Comparison of ENCODE assay signal across 9 cellular contexts in genomic region chr11:45857834-45858492, GRCh38. TPM values are rescaled to one million over a fixed set of nuclear protein-coding genes. Genes with fewer than 3 reads are reported as not detected.
DNase-seq lines count a peak whose midpoint lies in the region; ATAC-seq and TF ChIP-seq lines count a peak whose summit lies in the region.
"Had no signal": no experiment of that assay in that cellular context is flagged by ENCODE, and none has a peak within 500 bp of the region (broad histone marks: within the 10 kb centered on the region; RNA-seq: fewer than 3 reads in every experiment).

No MANE protein-coding gene starts in this region.

- peaks cover 19% of the 10 kb centered on the region for H3K4me1 Mint-ChIP-seq in MCF 10A (ENCODE audit: insufficient read depth, unreplicated experiment)

- no peak overlapping the region for H3K27ac Mint-ChIP-seq in MCF 10A (ENCODE audit: low read depth, unreplicated experiment)

- no peaks in the 10 kb centered on the region for H3K9me3 ChIP-seq in breast epithelium
- H3K9me3 ChIP-seq in upper lobe of right lung: no peaks in the 10 kb centered on the region

- H3K36me3 ChIP-seq in breast epithelium (peaks cover 10% of the 10 kb centered on the region), upper lobe of right lung (peaks cover 64% of the 10 kb centered on the region)

- TF ChIP-seq POLR2A in breast epithelium (IDR thresholded peaks at IDR 0.05): no peak

- H3K9me3 Mint-ChIP-seq in MCF 10A (ENCODE audit: unreplicated experiment): no peaks in the 10 kb centered on the region

- H3K27me3 ChIP-seq in breast epithelium (no peaks in the 10 kb centered on the region), upper lobe of right lung (no peaks in the 10 kb centered on the region)

- DNase-seq in breast epithelium (ENCODE audit: low spot score in 2 of 2): peak; percentile 61 to 67
- no peak for DNase-seq in MCF 10A (ENCODE audit: unreplicated experiment)
- DNase-seq in dedifferentiated amniotic fluid mesenchymal stem cell (ENCODE audit: extremely low spot score): peak; percentile 86
- peak; percentile 47 to 96 for DNase-seq in lung microvascular endothelial cell (ENCODE audit: low read depth in 2 of 2)
- DNase-seq in upper lobe of right lung: no peak
- DNase-seq in GM20000 (ENCODE audit: low spot score): no peak
- DNase-seq in activated T-cell treated with anti-CD3 and anti-CD28 coated beads, Interleukin-2, amount 50 U/mL, for 48 hours: no peak
- DNase-seq: NCI-H1436 treated with DMSO at 0.1 percent for 48 hours had no signal

- intact Hi-C loops in breast epithelium (cut with DNase I; ENCODE audit: low total_unique reads) (no loop called here), MCF 10A (cut with micrococcal nuclease) (no loop called here), upper lobe of right lung (cut with DNase I) (no loop called here)

- H3K4me1 ChIP-seq in breast epithelium (peaks cover 19 to 32% of the 10 kb centered on the region in 2 donors), upper lobe of right lung (peaks cover 74% of the 10 kb centered on the region)

- BruUV-seq in MCF 10A (replicated peaks; lab: Mats Ljungman, UMichigan): no TSS peak

- POLR2A ChIA-PET in MCF 10A (lab: Yijun Ruan, JAX): interaction anchor here (0.7 to 4.1 kb wide), 4 partner anchors 10 to 15 kb away, joined by 3 to 18 read pairs (median 10); partner anchors contain the start of gene CRY2

- no peak overlapping the region for H3K4me3 Mint-ChIP-seq in MCF 10A (ENCODE audit: unreplicated experiment)

- TF ChIP-seq CTCF in breast epithelium (IDR thresholded peaks at IDR 0.05): no peak
- no peak for TF ChIP-seq CTCF in MCF 10A (IDR thresholded peaks at IDR 0.05; ENCODE audit: unreplicated experiment)
- TF ChIP-seq CTCF in upper lobe of right lung (IDR thresholded peaks at IDR 0.05): no peak
- no peak for TF ChIP-seq CTCF in GM20000 (IDR thresholded peaks at IDR 0.05; ENCODE audit: extremely low read depth, missing control alignments)

- CTCF ChIA-PET in MCF 10A (lab: Yijun Ruan, JAX): interaction anchor here (0.9 to 2.1 kb wide), 3 partner anchors 15 to 149 kb away, joined by 3 to 5 read pairs (median 3); no protein-coding TSS in a partner anchor

- peak; percentile 90 for ATAC-seq in upper lobe of right lung
- ATAC-seq in GM19452 (IDR thresholded peaks at IDR 0.05; ENCODE audit: unreplicated experiment): no peak

- peaks cover 45% of the 10 kb centered on the region for H3K36me3 Mint-ChIP-seq in MCF 10A (ENCODE audit: insufficient read depth, unreplicated experiment)

- no peaks in the 10 kb centered on the region for H3K27me3 Mint-ChIP-seq in MCF 10A (ENCODE audit: insufficient read depth, unreplicated experiment)

- no peak overlapping the region for H3K4me3 ChIP-seq in breast epithelium
- H3K4me3 ChIP-seq in upper lobe of right lung: no peak overlapping the region

- peak overlapping the region; percentile 86 to 87 for H3K27ac ChIP-seq in breast epithelium
- H3K27ac ChIP-seq in upper lobe of right lung: peak overlapping the region; percentile 82

RNA-seq across cellular contexts. Expression of gene CRY2, which starts 10.7 kb away (rescaled TPM):
- total RNA-seq in breast epithelium (10 to 100 TPM; 44.2 to 54.1 (median 44.3) TPM), MCF 10A (2022) (8.1 and 8.6 TPM in 2 replicates), lung microvascular endothelial cell (4.4 and 7.1 TPM in 2 replicates), upper lobe of right lung (54.2 TPM)

RNA-seq across cellular contexts. Expression of gene MAPK8IP1, which starts 27.5 kb away (rescaled TPM):
- total RNA-seq in breast epithelium (1 to 10 TPM; 5.4 to 7.2 (median 5.9) TPM), MCF 10A (2022) (1.8 and 2.2 TPM in 2 replicates), lung microvascular endothelial cell (0.99 and 1.7 TPM in 2 replicates), upper lobe of right lung (6.4 TPM)

RNA-seq across cellular contexts. Expression of gene FREY1, which starts 49.1 kb away (rescaled TPM):
- total RNA-seq in breast epithelium: 1 to 10 TPM in 1 of 3 donors, under 1 TPM in 2; 0.48 to 3.2 (median 0.98) TPM
- 1.0 and 1.3 TPM in 2 replicates for total RNA-seq in MCF 10A (2022)
- 0.44 and 0.99 TPM in 2 replicates for total RNA-seq in lung microvascular endothelial cell
- 0.75 TPM for total RNA-seq in upper lobe of right lung

RNA-seq across cellular contexts. Expression of gene SLC35C1, which starts 53.0 kb away (rescaled TPM):
- total RNA-seq in breast epithelium: 10 to 100 TPM; 18.1 to 49.1 (median 28.2) TPM
- total RNA-seq in MCF 10A (2022): 11.9 and 14.4 TPM in 2 replicates
- total RNA-seq in lung microvascular endothelial cell: 6.3 and 7.7 TPM in 2 replicates
- total RNA-seq in upper lobe of right lung: 25.1 TPM

RNA-seq across cellular contexts. Expression of gene PEX16, which starts 59.7 kb away (rescaled TPM):
- 10 to 100 TPM; 22.1 to 32.8 (median 25.6) TPM for total RNA-seq in breast epithelium
- total RNA-seq in MCF 10A (2022): 28.1 and 30.2 TPM in 2 replicates
- 31.4 and 32.9 TPM in 2 replicates for total RNA-seq in lung microvascular endothelial cell
- 27.6 TPM for total RNA-seq in upper lobe of right lung

Comparison
In these comparisons a context has a peak if more than half of its experiments do, and no peak if none do; other contexts are left out.
1. DNase-seq: peak in breast epithelium (2 of 2), dedifferentiated amniotic fluid mesenchymal stem cell (single experiment) and lung microvascular endothelial cell (2 of 2); none in MCF 10A (single experiment), upper lobe of right lung (single experiment), GM20000 (single experiment) and activated T-cell treated with anti-CD3 and anti-CD28 coated beads, Interleukin-2, amount 50 U/mL, for 48 hours (0 of 2).